In the genomic region with DNA sequence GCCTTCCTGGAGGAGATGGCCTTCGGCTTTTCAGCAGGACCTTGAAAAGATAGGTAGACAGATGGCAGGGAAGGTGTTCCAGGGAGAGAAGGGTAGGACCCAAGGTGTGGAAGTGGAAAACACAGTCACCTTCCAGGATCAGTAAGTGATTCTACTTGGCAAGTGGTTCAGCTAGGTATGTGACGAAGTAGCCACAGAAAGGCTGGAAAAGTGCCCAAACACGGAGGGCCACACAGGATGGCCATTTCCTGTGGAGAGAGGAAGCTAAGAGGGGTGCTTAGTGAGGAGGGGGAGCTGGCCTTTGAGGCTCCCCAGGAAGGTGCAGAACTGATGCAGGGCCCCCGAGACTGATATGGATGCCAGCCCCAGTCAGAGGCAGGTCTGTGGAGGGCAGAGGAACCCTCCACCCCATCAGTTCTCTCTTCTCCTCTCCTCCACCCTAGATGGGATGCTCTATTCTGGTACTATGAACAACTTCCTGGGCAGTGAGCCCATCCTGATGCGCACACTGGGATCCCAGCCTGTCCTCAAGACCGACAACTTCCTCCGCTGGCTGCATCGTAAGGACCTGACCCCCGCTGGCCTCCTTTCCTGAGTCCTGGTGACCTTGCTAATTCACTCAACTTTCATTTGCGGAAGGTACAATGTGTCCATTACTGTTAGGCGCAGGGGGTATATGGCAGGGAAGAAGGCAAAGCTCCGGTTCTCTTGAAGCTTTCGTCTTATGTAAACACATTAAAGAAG, we compare ENCODE assay signal across 8 cellular contexts. TPM values are rescaled to one million over a fixed set of nuclear protein-coding genes. Genes with fewer than 3 reads are reported as not detected.
A peak's percentile ranks its signal among the peaks of the same experiment; 100 is the strongest.
DNase-seq lines count a peak whose midpoint lies in the region; ATAC-seq and TF ChIP-seq lines count a peak whose summit lies in the region.

No MANE protein-coding gene starts in this region.

- TF ChIP-seq POLR2A in breast epithelium (IDR thresholded peaks at IDR 0.05) (no peak), right lobe of liver (IDR thresholded peaks at IDR 0.05) (no peak), suprapubic skin (IDR thresholded peaks at IDR 0.05) (no peak)

- peak overlapping the region; percentile 73 for H3K27ac Mint-ChIP-seq in T-helper 2 cell treated with Interferon-gamma antibody and Interleukin-4, amounts not matched to agents 5 μg/mL and 100 μg/mL, for 36 hours

- no peak for TF ChIP-seq CTCF in breast epithelium (IDR thresholded peaks at IDR 0.05)
- no peak for TF ChIP-seq CTCF in right lobe of liver (IDR thresholded peaks at IDR 0.05)
- no peak for TF ChIP-seq CTCF in suprapubic skin (IDR thresholded peaks at IDR 0.05)

- peak; percentile 40 to 55 (median 50) for ATAC-seq in right lobe of liver
- no peak for ATAC-seq in HG03571 (IDR thresholded peaks at IDR 0.05; ENCODE audit: unreplicated experiment)

- H3K27me3 ChIP-seq in breast epithelium (no peaks in the 10 kb centered on the region), right lobe of liver (no peaks in the 10 kb centered on the region), suprapubic skin (no peaks in the 10 kb centered on the region)

- intact Hi-C loops in breast epithelium (cut with DNase I; ENCODE audit: low total_unique reads): no loop called here
- intact Hi-C loops in right lobe of liver (cut with DNase I): no loop called here

- H3K27ac ChIP-seq in breast epithelium (peak overlapping the region; percentile 26 to 94), right lobe of liver (peak overlapping the region in 1 of 3 donors; percentile 66), suprapubic skin (peak overlapping the region; percentile 34)

- WGBS in right lobe of liver (ENCODE audit: insufficient coverage, low coverage, low lambda C conversion rate, missing lambda C conversion rate): 63% methylated on average over 5 of the region's 13 CpGs
- 72% methylated on average over 13 of the region's 13 CpGs for WGBS in suprapubic skin

- H3K4me1 ChIP-seq in breast epithelium: no peaks in the 10 kb centered on the region
- peaks cover 0 to 7% (median 0%) of the 10 kb centered on the region in 4 donors for H3K4me1 ChIP-seq in right lobe of liver
- H3K4me1 ChIP-seq in suprapubic skin: peaks cover 22% of the 10 kb centered on the region

- H3K9me3 ChIP-seq in breast epithelium: no peaks in the 10 kb centered on the region
- H3K9me3 ChIP-seq in right lobe of liver: no peaks in the 10 kb centered on the region
- no peaks in the 10 kb centered on the region for H3K9me3 ChIP-seq in suprapubic skin

- H3K36me3 Mint-ChIP-seq in T-helper 2 cell treated with Interferon-gamma antibody and Interleukin-4, amounts not matched to agents 5 μg/mL and 100 μg/mL, for 36 hours (ENCODE audit: low read depth): peaks cover 15% of the 10 kb centered on the region

- peak overlapping the region; percentile 40 to 66 (median 54) for H3K4me3 ChIP-seq in breast epithelium
- H3K4me3 ChIP-seq in right lobe of liver: peak overlapping the region in 1 of 3 donors; percentile 31
- peak overlapping the region; percentile 52 for H3K4me3 ChIP-seq in suprapubic skin

- no peak for TF ChIP-seq EP300 in suprapubic skin (IDR thresholded peaks at IDR 0.05)

- no peaks in the 10 kb centered on the region for H3K36me3 ChIP-seq in breast epithelium
- H3K36me3 ChIP-seq in right lobe of liver: no peaks in the 10 kb centered on the region
- H3K36me3 ChIP-seq in suprapubic skin: peaks cover 50% of the 10 kb centered on the region

- H3K4me1 Mint-ChIP-seq in T-helper 2 cell treated with Interferon-gamma antibody and Interleukin-4, amounts not matched to agents 5 μg/mL and 100 μg/mL, for 36 hours (ENCODE audit: low read depth): peaks cover 48% of the 10 kb centered on the region

- DNase-seq in T-helper 2 cell treated with Interferon-gamma antibody and Interleukin-4, amounts not matched to agents 5 μg/mL and 100 μg/mL, for 36 hours (ENCODE audit: low spot score): no peak
- DNase-seq in T-helper 2 cell (no peak), breast epithelium (ENCODE audit: low spot score in 2 of 2) (no peak), right lobe of liver (peak in 1 of 3 donors; percentile 47), suprapubic skin (ENCODE audit: low spot score in 2 of 2) (no peak), HPDE6-E6E7 (ENCODE audit: extremely low spot score) (no peak), NCI-H187 treated with DMSO at 0.1 percent for 48 hours (lab: John Stamatoyannopoulos, UW) (no peak)

- H3K4me3 Mint-ChIP-seq in T-helper 2 cell treated with Interferon-gamma antibody and Interleukin-4, amounts not matched to agents 5 μg/mL and 100 μg/mL, for 36 hours: peak overlapping the region; percentile 78

- no peaks in the 10 kb centered on the region for H3K27me3 Mint-ChIP-seq in T-helper 2 cell treated with Interferon-gamma antibody and Interleukin-4, amounts not matched to agents 5 μg/mL and 100 μg/mL, for 36 hours (ENCODE audit: low read depth)

- H3K9me3 Mint-ChIP-seq in T-helper 2 cell treated with Interferon-gamma antibody and Interleukin-4, amounts not matched to agents 5 μg/mL and 100 μg/mL, for 36 hours: no peaks in the 10 kb centered on the region

RNA-seq across cellular contexts. Expression of gene SEMA4A, which starts 6.8 kb away (rescaled TPM):
- total RNA-seq in breast epithelium (10 to 100 TPM in 1 of 3 donors, 1 to 10 TPM in 2; 1.4 to 21.5 (median 9.2) TPM), right lobe of liver (1 to 10 TPM in 4 of 6 experiments, under 1 TPM in 2; 0.62 to 2.6 (median 1.3) TPM), suprapubic skin (10 to 100 TPM; 43.8 to 61.2 (median 50.2) TPM)

RNA-seq across cellular contexts. Expression of gene SLC25A44, which starts 33.7 kb away (rescaled TPM):
- 10 to 100 TPM; 10.7 to 23.7 (median 13.8) TPM for total RNA-seq in breast epithelium
- total RNA-seq in right lobe of liver: 10 to 100 TPM; 19.1 to 30.5 (median 20.0) TPM
- 10 to 100 TPM; 15.1 to 20.4 (median 17.2) TPM for total RNA-seq in suprapubic skin

RNA-seq across cellular contexts. Expression of gene LMNA, which starts 45.7 kb away (rescaled TPM):
- total RNA-seq in breast epithelium: 100 to 1,000 TPM; 292 to 367 (median 319) TPM
- total RNA-seq in right lobe of liver: 100 to 1,000 TPM in 3 of 6 experiments, 10 to 100 TPM in 3; 79.4 to 129 (median 98.8) TPM
- total RNA-seq in suprapubic skin: 100 to 1,000 TPM; 574 to 977 (median 714) TPM

RNA-seq across cellular contexts. Expression of gene PMF1, which starts 52.6 kb away (rescaled TPM):
- total RNA-seq in breast epithelium (10 to 100 TPM; 41.4 to 75.2 (median 60.3) TPM), right lobe of liver (10 to 100 TPM; 21.8 to 33.8 (median 24.8) TPM), suprapubic skin (10 to 100 TPM; 42.7 to 74.3 (median 70.1) TPM)
